In genomic region chr11:65907878-65908277, GRCh38 we compare ENCODE assay signal across 1 cellular context.
TF ChIP-seq lines count a peak whose summit lies in the region.

No MANE protein-coding gene starts in this region.

TF ChIP-seq in HepG2, 621 proteins besides CTCF, POLR2A, EP300 and RAD21:
- TF ChIP-seq SMC3 (IDR thresholded peaks at IDR 0.05; ENCODE audit: low read length), result no peak
- peak; percentile 90 for TF ChIP-seq ZNF768 (CRISPR knock-in tag; IDR thresholded peaks at IDR 0.05)
- 0 out of 2 replicates have a peak, but pooled peaks have one; percentile 11 for TF ChIP-seq ZNF629 (CRISPR knock-in tag; conservative IDR thresholded peaks at IDR 0.05)
